8 cellular contexts compared by ENCODE assay signal in genomic region chr11:5600374-5600851, GRCh38. TPM values are rescaled to one million over a fixed set of nuclear protein-coding genes. Genes with fewer than 3 reads are reported as not detected.
A peak's percentile ranks its signal among the peaks of the same experiment; 100 is the strongest.
DNase-seq lines count a peak whose midpoint lies in the region; ATAC-seq and TF ChIP-seq lines count a peak whose summit lies in the region.

No MANE protein-coding gene starts in this region.

- peaks cover 10% of the 10 kb centered on the region for H3K4me1 Mint-ChIP-seq in activated T-helper 2 cell treated with anti-CD3 and anti-CD28 coated beads, Interferon-gamma antibody, Interleukin-2, Interleukin-4, amounts not matched to agents 10 μg/mL and 5 μg/mL and 100 μg/mL, durations not matched to agents 14 hours and 24 hours and 36 hours (ENCODE audit: low read depth)

- no peak for TF ChIP-seq POLR2A in vagina (IDR thresholded peaks at IDR 0.05)

- CTCF ChIA-PET in Panc1 (lab: Charles Lee) = interaction anchor here (0.5 to 1.4 kb wide), 6 partner anchors 9 to 358 kb away, joined by 3 to 9 read pairs (median 4); partner anchors contain the start of genes OR52E5 and TRIM5

- POLR2A ChIA-PET in Panc1 (lab: Charles Lee) = interaction anchor here (0.6 kb wide), 1 partner anchor 15 kb away, joined by 5 read pairs; no protein-coding TSS in a partner anchor

- TF ChIP-seq CTCF in Panc1 (IDR thresholded peaks at IDR 0.05) (peak; percentile 98), vagina (IDR thresholded peaks at IDR 0.05) (peak in 2 of 3 experiments; percentile 43)

- H3K4me1 ChIP-seq in Panc1 (ENCODE audit: control insufficient read depth, insufficient read depth, low read length) (peaks cover 38% of the 10 kb centered on the region), vagina (peaks cover 28% of the 10 kb centered on the region)

- peak; percentile 50 for DNase-seq in Caki2 (ENCODE audit: low read depth)
- DNase-seq in Panc1 (ENCODE audit: low read depth, low spot score) = peak; percentile 82
- DNase-seq in activated T-helper 2 cell treated with anti-CD3 and anti-CD28 coated beads, Interferon-gamma antibody, Interleukin-2, Interleukin-4, amounts not matched to agents 10 μg/mL and 5 μg/mL and 100 μg/mL, durations not matched to agents 14 hours and 24 hours and 36 hours (ENCODE audit: low spot score) = peak; percentile 44
- peak; percentile 64 for DNase-seq in glomerular endothelial cell (ENCODE audit: extremely low read depth, low read depth, low spot score)
- peak; percentile 91 for DNase-seq in posterior vena cava (ENCODE audit: low spot score)
- DNase-seq in vagina (ENCODE audit: extremely low spot score in 2 of 2) = no peak

- no peaks in the 10 kb centered on the region for H3K36me3 Mint-ChIP-seq in activated T-helper 2 cell treated with anti-CD3 and anti-CD28 coated beads, Interferon-gamma antibody, Interleukin-2, Interleukin-4, amounts not matched to agents 10 μg/mL and 5 μg/mL and 100 μg/mL, durations not matched to agents 14 hours and 24 hours and 36 hours (ENCODE audit: low read depth)

- intact Hi-C loops in Panc1 (cut with micrococcal nuclease; ENCODE audit: unreplicated experiment) (loop anchor here (2.0 kb wide), 1 partner anchor 208 kb away; the partner anchor contains the start of gene OR52N2), posterior vena cava (cut with DNase I) (no loop called here), vagina (cut with DNase I) (no loop called here)
- intact Hi-C loops in activated T-helper 2 cell treated with anti-CD3 and anti-CD28 coated beads, Interferon-gamma antibody, Interleukin-2, Interleukin-4, amounts not matched to agents 10 μg/mL and 5 μg/mL and 100 μg/mL, durations not matched to agents 14 hours and 24 hours and 36 hours (cut with micrococcal nuclease) = loop anchor here (1.0 kb wide), 1 partner anchor 208 kb away; the partner anchor contains the start of gene OR52N2

- in situ Hi-C loops in Caki2 (cut with HindIII; ENCODE audit: low pct_unique_long_range_greater_than_20kb, low sequenced_read_pairs) (no loop called here), Panc1 (cut with HindIII; ENCODE audit: low pct_unique_long_range_greater_than_20kb, low sequenced_read_pairs) (no loop called here)

- ATAC-seq in GM19351 (IDR thresholded peaks at IDR 0.05; ENCODE audit: unreplicated experiment) = peak; percentile 97
- peak; percentile 88 for ATAC-seq in HG03378 (IDR thresholded peaks at IDR 0.05; ENCODE audit: unreplicated experiment)
- peak; percentile 86 for ATAC-seq in Panc1

- no peaks in the 10 kb centered on the region for H3K9me3 Mint-ChIP-seq in activated T-helper 2 cell treated with anti-CD3 and anti-CD28 coated beads, Interferon-gamma antibody, Interleukin-2, Interleukin-4, amounts not matched to agents 10 μg/mL and 5 μg/mL and 100 μg/mL, durations not matched to agents 14 hours and 24 hours and 36 hours

- H3K36me3 ChIP-seq in Panc1 (ENCODE audit: control insufficient read depth, insufficient read depth, low read length) (peaks cover 4% of the 10 kb centered on the region), vagina (no peaks in the 10 kb centered on the region)

- H3K4me3 ChIP-seq in Panc1 (ENCODE audit: low read depth in 2 of 2, low read length in 2 of 2) (peak overlapping the region; percentile 23 to 24), vagina (no peak overlapping the region)

- H3K27me3 Mint-ChIP-seq in activated T-helper 2 cell treated with anti-CD3 and anti-CD28 coated beads, Interferon-gamma antibody, Interleukin-2, Interleukin-4, amounts not matched to agents 10 μg/mL and 5 μg/mL and 100 μg/mL, durations not matched to agents 14 hours and 24 hours and 36 hours (ENCODE audit: low read depth) = peaks cover 2% of the 10 kb centered on the region

- no peak overlapping the region for H3K4me3 Mint-ChIP-seq in activated T-helper 2 cell treated with anti-CD3 and anti-CD28 coated beads, Interferon-gamma antibody, Interleukin-2, Interleukin-4, amounts not matched to agents 10 μg/mL and 5 μg/mL and 100 μg/mL, durations not matched to agents 14 hours and 24 hours and 36 hours (ENCODE audit: low read depth)

- H3K27me3 ChIP-seq in Panc1 (ENCODE audit: control insufficient read depth, insufficient read depth, low read length) (no peaks in the 10 kb centered on the region), vagina (no peaks in the 10 kb centered on the region)

- no peak overlapping the region for H3K27ac Mint-ChIP-seq in activated T-helper 2 cell treated with anti-CD3 and anti-CD28 coated beads, Interferon-gamma antibody, Interleukin-2, Interleukin-4, amounts not matched to agents 10 μg/mL and 5 μg/mL and 100 μg/mL, durations not matched to agents 14 hours and 24 hours and 36 hours

- no peaks in the 10 kb centered on the region for H3K9me3 ChIP-seq in Panc1 (ENCODE audit: control insufficient read depth, insufficient read depth, low read depth, low read length)
- H3K9me3 ChIP-seq in vagina = no peaks in the 10 kb centered on the region

- no TSS peak for BruUV-seq in Panc1 (replicated peaks; lab: Mats Ljungman, UMichigan)

- peak overlapping the region; percentile 86 for H3K27ac ChIP-seq in Panc1 (ENCODE audit: low read length)
- peak overlapping the region; percentile 65 for H3K27ac ChIP-seq in vagina

RNA-seq across cellular contexts. Expression of gene TRIM6, which starts 4.0 kb away (rescaled TPM):
- 11.1 and 12.0 TPM in 2 replicates for total RNA-seq in Caki2 (2014; rRNA removed; shearing (Covaris generic); ENCODE audit: low replicate concordance)
- total RNA-seq in Panc1 (2021; ENCODE audit: unreplicated experiment) = 53.8 TPM
- polyA plus RNA-seq in Panc1 (2012; ENCODE audit: insufficient read length) = 23.2 TPM
- 0.87 and 1.8 TPM in 2 replicates for total RNA-seq in activated T-helper 2 cell treated with anti-CD3 and anti-CD28 coated beads, Interferon-gamma antibody, Interleukin-2, Interleukin-4, amounts not matched to agents 10 μg/mL and 5 μg/mL and 100 μg/mL, durations not matched to agents 14 hours and 24 hours and 36 hours
- 1.5 and 5.1 TPM in 2 replicates for total RNA-seq in glomerular endothelial cell
- total RNA-seq in posterior vena cava = 1 to 10 TPM; 1.8 to 3.2 TPM
- total RNA-seq in vagina = 3.9 TPM

RNA-seq across cellular contexts. Expression of gene OR52B6, which starts 19.7 kb away (rescaled TPM):
- not detected in 2 replicates for total RNA-seq in Caki2 (2014; rRNA removed; shearing (Covaris generic); ENCODE audit: low replicate concordance)
- total RNA-seq in Panc1 (2021; ENCODE audit: unreplicated experiment) = not detected
- polyA plus RNA-seq in Panc1 (2012; ENCODE audit: insufficient read length) = not detected
- not detected in 2 replicates for total RNA-seq in activated T-helper 2 cell treated with anti-CD3 and anti-CD28 coated beads, Interferon-gamma antibody, Interleukin-2, Interleukin-4, amounts not matched to agents 10 μg/mL and 5 μg/mL and 100 μg/mL, durations not matched to agents 14 hours and 24 hours and 36 hours
- not detected in 2 replicates for total RNA-seq in glomerular endothelial cell
- total RNA-seq in posterior vena cava = not detected
- not detected for total RNA-seq in vagina

RNA-seq across cellular contexts. Expression of gene TRIM34, which starts 24.4 kb away (rescaled TPM):
- total RNA-seq in Caki2 (2014; rRNA removed; shearing (Covaris generic); ENCODE audit: low replicate concordance) = 8.1 and 15.3 TPM in 2 replicates
- total RNA-seq in Panc1 (2021; ENCODE audit: unreplicated experiment) (1.5 TPM), glomerular endothelial cell (9.2 and 12.1 TPM in 2 replicates), posterior vena cava (1 to 10 TPM; 4.1 to 4.5 TPM), vagina (6.9 TPM)
- 2.7 TPM for polyA plus RNA-seq in Panc1 (2012; ENCODE audit: insufficient read length)
- total RNA-seq in activated T-helper 2 cell treated with anti-CD3 and anti-CD28 coated beads, Interferon-gamma antibody, Interleukin-2, Interleukin-4, amounts not matched to agents 10 μg/mL and 5 μg/mL and 100 μg/mL, durations not matched to agents 14 hours and 24 hours and 36 hours = 6.7 and 7.8 TPM in 2 replicates

RNA-seq across cellular contexts. Expression of gene OR52H1, which starts 52.1 kb away (rescaled TPM):
- not detected in 2 replicates for total RNA-seq in Caki2 (2014; rRNA removed; shearing (Covaris generic); ENCODE audit: low replicate concordance)
- total RNA-seq in Panc1 (2021; ENCODE audit: unreplicated experiment) = 0.15 TPM
- polyA plus RNA-seq in Panc1 (2012; ENCODE audit: insufficient read length) = not detected
- total RNA-seq in activated T-helper 2 cell treated with anti-CD3 and anti-CD28 coated beads, Interferon-gamma antibody, Interleukin-2, Interleukin-4, amounts not matched to agents 10 μg/mL and 5 μg/mL and 100 μg/mL, durations not matched to agents 14 hours and 24 hours and 36 hours = 0.30 TPM in 1 of 2 replicates, not detected in the other
- total RNA-seq in glomerular endothelial cell = not detected in 2 replicates
- total RNA-seq in posterior vena cava = under 1 TPM; 0.24 to 0.51 TPM
- total RNA-seq in vagina = not detected

Comparison
In these comparisons a context has a peak if more than half of its experiments do, and no peak if none do; other contexts are left out.
1. DNase-seq: peak in Caki2 (single experiment), Panc1 (single experiment), activated T-helper 2 cell treated with anti-CD3 and anti-CD28 coated beads, Interferon-gamma antibody, Interleukin-2, Interleukin-4, amounts not matched to agents 10 μg/mL and 5 μg/mL and 100 μg/mL, durations not matched to agents 14 hours and 24 hours and 36 hours (single experiment), glomerular endothelial cell (single experiment) and posterior vena cava (single experiment); none in vagina (0 of 2).
2. H3K4me3 ChIP-seq: peak in Panc1 (2 of 2); none in vagina (0 of 2).
3. intact Hi-C loops: an anchor here in Panc1 (2.0 kb wide) and activated T-helper 2 cell treated with anti-CD3 and anti-CD28 coated beads, Interferon-gamma antibody, Interleukin-2, Interleukin-4, amounts not matched to agents 10 μg/mL and 5 μg/mL and 100 μg/mL, durations not matched to agents 14 hours and 24 hours and 36 hours (1.0 kb wide); none called in posterior vena cava and vagina.
4. Peak in every context shown above with its lines, with median percentiles within 50 percentile points of each other: ATAC-seq.